Comparison of ENCODE assay signal across 8 cellular contexts in genomic region chr6:111823831-111824607, GRCh38. TPM values are rescaled to one million over a fixed set of nuclear protein-coding genes. Genes with fewer than 3 reads are reported as not detected.
DNase-seq lines count a peak whose midpoint lies in the region; TF ChIP-seq lines count a peak whose summit lies in the region.

No MANE protein-coding gene starts in this region.

- no peaks in the 10 kb centered on the region for H3K27me3 ChIP-seq in right atrium auricular region
- no peaks in the 10 kb centered on the region for H3K27me3 ChIP-seq in vagina

- H3K4me3 Mint-ChIP-seq in activated CD4-positive, alpha-beta memory T cell treated with anti-CD3 and anti-CD28 coated beads for 36 hours = peak overlapping the region; percentile 21

- no peaks in the 10 kb centered on the region for H3K27me3 Mint-ChIP-seq in activated CD4-positive, alpha-beta memory T cell treated with anti-CD3 and anti-CD28 coated beads for 36 hours

- intact Hi-C loops in activated CD4-positive, alpha-beta memory T cell treated with anti-CD3 and anti-CD28 coated beads for 36 hours (cut with micrococcal nuclease) = loop anchor here (1.0 kb wide), 7 partner anchors 11 to 219 kb away; no protein-coding TSS in a partner anchor
- intact Hi-C loops in vagina (cut with DNase I) = no loop called here

- H3K27ac ChIP-seq in right atrium auricular region (peak overlapping the region; percentile 41 to 70), vagina (peak overlapping the region; percentile 59)

- TF ChIP-seq CTCF in right atrium auricular region (IDR thresholded peaks at IDR 0.05) = no peak
- TF ChIP-seq CTCF in vagina (IDR thresholded peaks at IDR 0.05) = no peak

- no peak for TF ChIP-seq POLR2A in vagina (IDR thresholded peaks at IDR 0.05)

- no peaks in the 10 kb centered on the region for H3K36me3 ChIP-seq in right atrium auricular region
- H3K36me3 ChIP-seq in vagina = no peaks in the 10 kb centered on the region

- peaks cover 32% of the 10 kb centered on the region for H3K36me3 Mint-ChIP-seq in activated CD4-positive, alpha-beta memory T cell treated with anti-CD3 and anti-CD28 coated beads for 36 hours

- CTCF ChIA-PET in activated CD4-positive, alpha-beta memory T cell treated with anti-CD3 and anti-CD28 coated beads for 36 hours (lab: Charles Lee) = interaction anchor here (0.6 to 5.7 kb wide), 17 partner anchors 9 to 219 kb away, joined by 3 to 31 read pairs (median 4); no protein-coding TSS in a partner anchor

- H3K4me1 ChIP-seq in right atrium auricular region = peaks cover 0 to 36% of the 10 kb centered on the region in 2 donors
- H3K4me1 ChIP-seq in vagina = peaks cover 48% of the 10 kb centered on the region

- POLR2A ChIA-PET in activated CD4-positive, alpha-beta memory T cell treated with anti-CD3 and anti-CD28 coated beads for 36 hours (lab: Charles Lee) = interaction anchor here (0.8 to 5.6 kb wide), 24 partner anchors 9 to 340 kb away, joined by 3 to 70 read pairs (median 6); partner anchors contain the start of gene FYN

- H3K4me1 Mint-ChIP-seq in activated CD4-positive, alpha-beta memory T cell treated with anti-CD3 and anti-CD28 coated beads for 36 hours (ENCODE audit: low read depth) = peaks cover 80% of the 10 kb centered on the region

- peak overlapping the region; percentile 91 for H3K27ac Mint-ChIP-seq in activated CD4-positive, alpha-beta memory T cell treated with anti-CD3 and anti-CD28 coated beads for 36 hours

- DNase-seq in activated effector memory CD4-positive, alpha-beta T cell treated with anti-CD3 and anti-CD28 coated beads, Interleukin-2, amount 50 U/mL, for 16 hours = peak; percentile 68
- no peak for DNase-seq in activated effector memory CD4-positive, alpha-beta T cell treated with Interleukin-2 at 50 U/mL for 16 hours
- DNase-seq in activated CD4-positive, alpha-beta memory T cell treated with anti-CD3 and anti-CD28 coated beads for 36 hours = peak; percentile 44
- DNase-seq in right atrium auricular region (ENCODE audit: low spot score) (no peak), vagina (ENCODE audit: extremely low spot score in 2 of 2) (no peak), ecto neural progenitor cell (ENCODE audit: low spot score) (no peak), SHP77 treated with DMSO at 0.1 percent for 48 hours (lab: John Stamatoyannopoulos, UW) (no peak)
- DNase-seq in stimulated activated CD4-positive, alpha-beta T cell treated with anti-CD3 and anti-CD28 coated beads, Interleukin-4, amount 100 ng/mL, for 24 hours = no peak

- no peaks in the 10 kb centered on the region for H3K9me3 Mint-ChIP-seq in activated CD4-positive, alpha-beta memory T cell treated with anti-CD3 and anti-CD28 coated beads for 36 hours

- H3K4me3 ChIP-seq in right atrium auricular region = no peak overlapping the region
- no peak overlapping the region for H3K4me3 ChIP-seq in vagina

- H3K9me3 ChIP-seq in right atrium auricular region (no peaks in the 10 kb centered on the region), vagina (no peaks in the 10 kb centered on the region)

RNA-seq across cellular contexts. Expression of gene FYN, which starts 49.2 kb away (rescaled TPM):
- 100 to 1,000 TPM; 353 to 365 TPM for total RNA-seq in activated CD4-positive, alpha-beta memory T cell treated with anti-CD3 and anti-CD28 coated beads for 36 hours
- total RNA-seq in right atrium auricular region = 10 to 100 TPM; 78.9 to 98.7 TPM
- total RNA-seq in vagina = 130 TPM

Comparison
In these comparisons a context has a peak if more than half of its experiments do, and no peak if none do; other contexts are left out.
1. DNase-seq: peak in activated effector memory CD4-positive, alpha-beta T cell treated with anti-CD3 and anti-CD28 coated beads, Interleukin-2, amount 50 U/mL, for 16 hours (single experiment) and activated CD4-positive, alpha-beta memory T cell treated with anti-CD3 and anti-CD28 coated beads for 36 hours (single experiment); none in activated effector memory CD4-positive, alpha-beta T cell treated with Interleukin-2 at 50 U/mL for 16 hours (single experiment), right atrium auricular region (single experiment), vagina (0 of 2), ecto neural progenitor cell (single experiment), stimulated activated CD4-positive, alpha-beta T cell treated with anti-CD3 and anti-CD28 coated beads, Interleukin-4, amount 100 ng/mL, for 24 hours (single experiment) and SHP77 treated with DMSO at 0.1 percent for 48 hours (single experiment).